ENCODE assay signal across 14 cellular contexts in the genomic region with DNA sequence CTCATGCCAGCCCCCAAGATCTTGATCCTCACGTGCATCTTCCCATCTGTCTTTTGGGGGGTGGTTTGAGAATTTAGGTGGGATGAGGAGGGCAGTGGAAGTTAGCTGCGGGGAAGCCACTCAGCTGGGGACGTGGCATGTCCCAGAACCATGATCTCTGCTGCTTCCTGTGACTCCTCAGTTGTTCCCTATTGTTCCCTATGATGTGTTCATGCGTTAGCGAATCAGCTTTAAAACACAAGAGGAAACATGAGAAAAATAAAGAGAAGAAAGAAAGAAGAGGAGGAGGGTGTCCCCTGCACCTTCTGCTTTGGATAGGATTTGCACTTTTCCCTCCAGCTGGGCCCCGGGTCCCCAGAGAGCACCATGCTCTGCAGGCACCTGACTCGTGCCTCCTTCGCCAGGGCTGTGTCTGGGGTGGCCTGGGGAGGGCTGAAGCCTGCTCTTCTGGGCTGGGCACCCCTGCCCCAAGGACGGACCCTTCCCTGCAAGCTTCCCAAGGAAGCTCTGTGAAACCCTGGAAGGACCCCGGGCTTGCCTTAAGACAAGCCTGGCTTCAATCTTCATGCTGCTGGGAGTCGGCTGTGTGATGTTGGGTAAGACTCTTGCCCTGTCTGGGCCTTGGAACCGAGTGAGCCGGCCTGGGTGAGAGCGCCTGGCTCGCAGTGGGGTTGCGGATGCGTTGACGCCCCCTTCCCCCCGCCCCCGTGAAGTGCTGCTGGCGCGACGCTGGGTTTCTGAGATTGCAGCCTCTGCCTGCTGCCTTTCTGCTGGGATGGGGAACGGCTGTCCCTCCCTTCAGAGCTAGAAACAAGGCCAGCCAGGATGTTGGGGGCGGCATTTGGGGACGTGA.
DNase-seq lines count a peak whose midpoint lies in the region; ATAC-seq and TF ChIP-seq lines count a peak whose summit lies in the region.
"Had no signal": no experiment of that assay in that cellular context is flagged by ENCODE, and none has a peak within 500 bp of the region (broad histone marks: within the 10 kb centered on the region; RNA-seq: fewer than 3 reads in every experiment).

No MANE protein-coding gene starts in this region.

- TF ChIP-seq EP300 in SK-N-SH (IDR thresholded peaks at IDR 0.05; ENCODE audit: borderline replicate concordance in 1 of 2, low read depth in 1 of 2, low read length in 1 of 2): no peak

- H3K27ac ChIP-seq in SK-N-SH (ENCODE audit: low read depth in 2 of 2, low read length in 1 of 2): peak overlapping the region; percentile 88 to 97
- H3K27ac ChIP-seq in subcutaneous abdominal adipose tissue (ENCODE audit: low read depth, low read length): peak overlapping the region; percentile 78

- H3K79me2 ChIP-seq in SK-N-SH (ENCODE audit: insufficient read depth): peaks cover 87% of the 10 kb centered on the region; the same call in 1 of the 2 replicates

- H3F3A ChIP-seq in SK-N-SH (replicated peaks; ENCODE audit: insufficient read depth): peaks cover 21% of the 10 kb centered on the region

- H3K4me3 ChIP-seq in SK-N-SH (ENCODE audit: low read depth in 2 of 2, low read length in 1 of 2) (peak overlapping the region in 1 of 2 experiments; percentile 12; a peak in 2 of 4 replicates), WI38 (ENCODE audit: low read depth, low read length) (peak overlapping the region; percentile 60), subcutaneous abdominal adipose tissue (ENCODE audit: low read depth in 1 of 5, low read length in 5 of 5) (peak overlapping the region in 1 of 5 donors; percentile 21)
- H3K4me3 ChIP-seq: upper lobe of right lung had no signal

- H3K36me3 ChIP-seq in SK-N-SH (replicated peaks in 1 of 2; ENCODE audit: control insufficient read depth in 1 of 2, insufficient read depth in 2 of 2, low read length in 1 of 2): no peaks in the 10 kb centered on the region
- H3K36me3 ChIP-seq in subcutaneous abdominal adipose tissue (ENCODE audit: control insufficient read depth in 5 of 5, insufficient read depth in 5 of 5, low read length in 5 of 5): peaks cover 0 to 8% (median 0%) of the 10 kb centered on the region in 5 donors
- H3K36me3 ChIP-seq: upper lobe of right lung had no signal

- peak overlapping the region; percentile 93 for H3K4me2 ChIP-seq in SK-N-SH

- no peaks in the 10 kb centered on the region for H3K9me2 ChIP-seq in SK-N-SH

- H4K20me1 ChIP-seq in SK-N-SH (ENCODE audit: insufficient read depth): peaks cover 5% of the 10 kb centered on the region; the same call in 1 of the 2 replicates

- TF ChIP-seq RAD21 in SK-N-SH (IDR thresholded peaks at IDR 0.05; ENCODE audit: low read length): no peak

- POLR2A ChIA-PET in SK-N-SH (lab: Yijun Ruan, JAX): interaction anchor here (1.0 to 1.5 kb wide), 4 partner anchors 12 to 61 kb away, joined by 3 to 5 read pairs (median 4); no protein-coding TSS in a partner anchor

- no peaks in the 10 kb centered on the region for H3K27me3 ChIP-seq in SK-N-SH (ENCODE audit: insufficient read depth)
- peaks cover 0 to 3% (median 0%) of the 10 kb centered on the region in 5 donors for H3K27me3 ChIP-seq in subcutaneous abdominal adipose tissue (ENCODE audit: control insufficient read depth in 5 of 5, insufficient read depth in 4 of 5, low read length in 5 of 5)

- DNase-seq in SK-N-SH (no peak), iris pigment epithelial cell (ENCODE audit: low read depth) (peak; percentile 45)
- DNase-seq: activated CD8-positive, alpha-beta T cell treated with anti-CD3 and anti-CD28 coated beads for 36 hours; activated gamma-delta T cell; DND-41; immature natural killer cell; T-helper 17 cell; upper lobe of right lung had no signal

- 83% methylated on average over 20 of the region's 26 CpGs for WGBS in SK-N-SH (ENCODE audit: low lambda C conversion rate)

- CTCF ChIA-PET in SK-N-SH (lab: Yijun Ruan, JAX): interaction anchor here (0.7 to 7.7 kb wide), 21 partner anchors 9 to 159 kb away, joined by 3 to 122 read pairs (median 8); no protein-coding TSS in a partner anchor

- ATAC-seq in SK-N-SH treated with all-trans-retinoic acid at 6 μM for 48 hours (no peak), GM21381 (IDR thresholded peaks at IDR 0.05; ENCODE audit: unreplicated experiment) (no peak), HG02588 (IDR thresholded peaks at IDR 0.05; ENCODE audit: unreplicated experiment) (no peak), HG02571 (IDR thresholded peaks at IDR 0.05; ENCODE audit: unreplicated experiment) (no peak)
- ATAC-seq: activated CD8-positive, alpha-beta T cell treated with anti-CD3 and anti-CD28 coated beads for 36 hours; T-helper 17 cell; upper lobe of right lung had no signal

- H3K9ac ChIP-seq in SK-N-SH (no peak overlapping the region), subcutaneous abdominal adipose tissue (ENCODE audit: low read length in 5 of 5) (peak overlapping the region in 1 of 5 donors; percentile 62)

- H3K9me3 ChIP-seq in SK-N-SH: no peaks in the 10 kb centered on the region
- no peaks in the 10 kb centered on the region for H3K9me3 ChIP-seq in subcutaneous abdominal adipose tissue (ENCODE audit: control insufficient read depth in 5 of 5, low read length in 5 of 5)
- H3K9me3 ChIP-seq: upper lobe of right lung had no signal

- TF ChIP-seq CTCF in SK-N-SH (IDR thresholded peaks at IDR 0.05) (no peak), WI38 (IDR thresholded peaks at IDR 0.05; ENCODE audit: low read depth, low read length) (no peak)

- H3K4me1 ChIP-seq in SK-N-SH (ENCODE audit: control insufficient read depth in 1 of 2, insufficient read depth in 2 of 2, low read depth in 1 of 2, low read length in 1 of 2): peaks cover 26 to 79% of the 10 kb centered on the region in 2 experiments
- peaks cover 15 to 76% (median 73%) of the 10 kb centered on the region in 5 donors for H3K4me1 ChIP-seq in subcutaneous abdominal adipose tissue (ENCODE audit: control insufficient read depth in 5 of 5, insufficient read depth in 5 of 5, low read length in 5 of 5)

- H2AFZ ChIP-seq in SK-N-SH (ENCODE audit: low read depth): peak overlapping the region; percentile 54; the same call in 1 of the 2 replicates

TF ChIP-seq in SK-N-SH, 30 proteins besides CTCF, POLR2A, EP300 and RAD21 (continues in another document):
- TF ChIP-seq, protein P1, sequence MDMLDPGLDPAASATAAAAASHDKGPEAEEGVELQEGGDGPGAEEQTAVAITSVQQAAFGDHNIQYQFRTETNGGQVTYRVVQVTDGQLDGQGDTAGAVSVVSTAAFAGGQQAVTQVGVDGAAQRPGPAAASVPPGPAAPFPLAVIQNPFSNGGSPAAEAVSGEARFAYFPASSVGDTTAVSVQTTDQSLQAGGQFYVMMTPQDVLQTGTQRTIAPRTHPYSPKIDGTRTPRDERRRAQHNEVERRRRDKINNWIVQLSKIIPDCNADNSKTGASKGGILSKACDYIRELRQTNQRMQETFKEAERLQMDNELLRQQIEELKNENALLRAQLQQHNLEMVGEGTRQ (IDR thresholded peaks at IDR 0.05; ENCODE audit: borderline replicate concordance, low read depth, low read length): no peak

TF ChIP-seq in SK-N-SH treated with all-trans-retinoic acid at 6 μM for 48 hours, 23 proteins besides CTCF, POLR2A, EP300 and RAD21:
- TF ChIP-seq CSDC2 (CRISPR knock-in tag; IDR thresholded peaks at IDR 0.05) (no peak), ZC3H10 (CRISPR knock-in tag; IDR thresholded peaks at IDR 0.05) (no peak), TCF4 (CRISPR knock-in tag; IDR thresholded peaks at IDR 0.05; ENCODE audit: borderline replicate concordance) (no peak), TOX (CRISPR knock-in tag; IDR thresholded peaks at IDR 0.05; ENCODE audit: borderline replicate concordance) (no peak), BACH2 (CRISPR knock-in tag; IDR thresholded peaks at IDR 0.05; ENCODE audit: borderline replicate concordance) (no peak)
